Comparison of ENCODE assay signal across 12 cellular contexts in genomic region chr10:103932996-103933395, GRCh38.
"Had no signal": no experiment of that assay in that cellular context is flagged by ENCODE, and none has a peak within 500 bp of the region (broad histone marks: within the 10 kb centered on the region; RNA-seq: fewer than 3 reads in every experiment).

No MANE protein-coding gene starts in this region.

- H3K9me3 ChIP-seq: transverse colon had no signal

- H3K4me1 ChIP-seq: transverse colon had no signal

- ATAC-seq: activated naive CD4-positive, alpha-beta T cell treated with anti-CD3 and anti-CD28 coated beads, Interleukin-2, amount 50 U/mL, for 72 hours; effector memory CD8-positive, alpha-beta T cell; natural killer cell; stimulated activated memory B cell treated with anti-CD40 and anti-IgM and Interleukin-4, amounts not matched to agents 10 μg/mL and 1 μg/mL and 100 μg/mL, for 72 hours had no signal

- H3K36me3 ChIP-seq: transverse colon had no signal

- H3K27ac ChIP-seq: epithelial cell of prostate, transverse colon had no signal

- DNase-seq: activated effector memory CD4-positive, alpha-beta T cell treated with anti-CD3 and anti-CD28 coated beads, Interleukin-2, amount 50 U/mL, for 16 hours; activated T-cell treated with anti-CD3 and anti-CD28 coated beads, Interleukin-2, amount 50 U/mL, for 1 hour; cerebellar nuclear complex; effector memory CD8-positive, alpha-beta T cell; natural killer cell; right cardiac atrium; transverse colon had no signal

- H3K4me3 ChIP-seq: lung, smooth muscle cell, transverse colon had no signal
